1 cellular context compared by ENCODE assay signal in genomic region chr3:66885326-66886000, GRCh38.
A peak's percentile ranks its signal among the peaks of the same experiment; 100 is the strongest.
TF ChIP-seq lines count a peak whose summit lies in the region.

No MANE protein-coding gene starts in this region.

TF ChIP-seq in K562, 482 proteins besides CTCF, POLR2A, EP300 and RAD21 (continued from another document and continues in another):
- TF ChIP-seq RERE (CRISPR knock-in tag; IDR thresholded peaks at IDR 0.05; ENCODE audit: borderline replicate concordance) (no peak), TSC22D4 (tag; IDR thresholded peaks at IDR 0.05) (no peak), CREBBP (IDR thresholded peaks at IDR 0.05; ENCODE audit: low read depth, low read length) (no peak), JUND (IDR thresholded peaks at IDR 0.05; ENCODE audit: borderline replicate concordance, low read depth, low read length) (peak; percentile 75), JUND (tag; IDR thresholded peaks at IDR 0.05; ENCODE audit: borderline replicate concordance, low read depth, low read length) (peak; percentile 48; the same call in 1 of the 3 replicates), HMGN3 (IDR thresholded peaks at IDR 0.05; ENCODE audit: borderline replicate concordance, extremely low read depth, insufficient read length, low read depth, low read length) (no peak), MED1 (CRISPR knock-in tag; IDR thresholded peaks at IDR 0.05; ENCODE audit: borderline replicate concordance) (no peak), MEIS2 (IDR thresholded peaks at IDR 0.05; ENCODE audit: partially characterized antibody) (peak; percentile 66), FOXM1 (IDR thresholded peaks at IDR 0.05; ENCODE audit: low read depth) (no peak), FOXM1 (CRISPR knock-in tag; IDR thresholded peaks at IDR 0.05; ENCODE audit: low read depth) (no peak), ZNF592 (IDR thresholded peaks at IDR 0.05) (no peak), ATF1 (CRISPR knock-in tag; IDR thresholded peaks at IDR 0.05) (no peak), ATF1 (tag; IDR thresholded peaks at IDR 0.05) (no peak), MCM3 (IDR thresholded peaks at IDR 0.05) (no peak), TAF15 (IDR thresholded peaks at IDR 0.05; ENCODE audit: low read depth, low read length) (no peak), NR4A1 (CRISPR knock-in tag; IDR thresholded peaks at IDR 0.05) (no peak), NR4A1 (tag; IDR thresholded peaks at IDR 0.05) (no peak), NUFIP1 (IDR thresholded peaks at IDR 0.05; ENCODE audit: partially characterized antibody) (no peak), ZNF785 (CRISPR knock-in tag; IDR thresholded peaks at IDR 0.05) (no peak), FOXJ2 (tag; IDR thresholded peaks at IDR 0.05) (no peak), KDM2B (CRISPR knock-in tag; IDR thresholded peaks at IDR 0.05) (no peak), STAT5A (IDR thresholded peaks at IDR 0.05; ENCODE audit: borderline replicate concordance, low read length) (no peak), ATF4 (CRISPR knock-in tag; IDR thresholded peaks at IDR 0.05) (peak; percentile 93), MNT (conservative IDR thresholded peaks at IDR 0.05) (no peak), ZNF175 (CRISPR knock-in tag; IDR thresholded peaks at IDR 0.05; ENCODE audit: low read depth) (peak; percentile 64; the same call in 1 of the 2 replicates), FOS (IDR thresholded peaks at IDR 0.05; ENCODE audit: extremely low read depth, insufficient read length) (no peak), DIDO1 (tag; IDR thresholded peaks at IDR 0.05; ENCODE audit: low read depth) (no peak), NKRF (IDR thresholded peaks at IDR 0.05; ENCODE audit: borderline replicate concordance) (no peak), ETV5 (CRISPR knock-in tag; IDR thresholded peaks at IDR 0.05; ENCODE audit: low read depth) (no peak), RB1 (IDR thresholded peaks at IDR 0.05; ENCODE audit: low read depth) (no peak), POLR2AphosphoS5 (IDR thresholded peaks at IDR 0.05; ENCODE audit: control insufficient read depth, insufficient read depth, low read depth, low read length) (no peak), ZNF444 (CRISPR knock-in tag; IDR thresholded peaks at IDR 0.05) (no peak), ZNF561 (CRISPR knock-in tag; conservative IDR thresholded peaks at IDR 0.05) (no peak), RBFOX2 (IDR thresholded peaks at IDR 0.05; ENCODE audit: low read depth, low read length) (0 out of 2 replicates have a peak, but pooled peaks have one; percentile 15), PHF20 (IDR thresholded peaks at IDR 0.05; ENCODE audit: partially characterized antibody) (no peak)
- TF ChIP-seq, protein P1, sequence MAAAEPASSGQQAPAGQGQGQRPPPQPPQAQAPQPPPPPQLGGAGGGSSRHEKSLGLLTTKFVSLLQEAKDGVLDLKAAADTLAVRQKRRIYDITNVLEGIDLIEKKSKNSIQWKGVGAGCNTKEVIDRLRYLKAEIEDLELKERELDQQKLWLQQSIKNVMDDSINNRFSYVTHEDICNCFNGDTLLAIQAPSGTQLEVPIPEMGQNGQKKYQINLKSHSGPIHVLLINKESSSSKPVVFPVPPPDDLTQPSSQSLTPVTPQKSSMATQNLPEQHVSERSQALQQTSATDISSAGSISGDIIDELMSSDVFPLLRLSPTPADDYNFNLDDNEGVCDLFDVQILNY (CRISPR knock-in tag; IDR thresholded peaks at IDR 0.05), result no peak
- TF ChIP-seq, protein P2, sequence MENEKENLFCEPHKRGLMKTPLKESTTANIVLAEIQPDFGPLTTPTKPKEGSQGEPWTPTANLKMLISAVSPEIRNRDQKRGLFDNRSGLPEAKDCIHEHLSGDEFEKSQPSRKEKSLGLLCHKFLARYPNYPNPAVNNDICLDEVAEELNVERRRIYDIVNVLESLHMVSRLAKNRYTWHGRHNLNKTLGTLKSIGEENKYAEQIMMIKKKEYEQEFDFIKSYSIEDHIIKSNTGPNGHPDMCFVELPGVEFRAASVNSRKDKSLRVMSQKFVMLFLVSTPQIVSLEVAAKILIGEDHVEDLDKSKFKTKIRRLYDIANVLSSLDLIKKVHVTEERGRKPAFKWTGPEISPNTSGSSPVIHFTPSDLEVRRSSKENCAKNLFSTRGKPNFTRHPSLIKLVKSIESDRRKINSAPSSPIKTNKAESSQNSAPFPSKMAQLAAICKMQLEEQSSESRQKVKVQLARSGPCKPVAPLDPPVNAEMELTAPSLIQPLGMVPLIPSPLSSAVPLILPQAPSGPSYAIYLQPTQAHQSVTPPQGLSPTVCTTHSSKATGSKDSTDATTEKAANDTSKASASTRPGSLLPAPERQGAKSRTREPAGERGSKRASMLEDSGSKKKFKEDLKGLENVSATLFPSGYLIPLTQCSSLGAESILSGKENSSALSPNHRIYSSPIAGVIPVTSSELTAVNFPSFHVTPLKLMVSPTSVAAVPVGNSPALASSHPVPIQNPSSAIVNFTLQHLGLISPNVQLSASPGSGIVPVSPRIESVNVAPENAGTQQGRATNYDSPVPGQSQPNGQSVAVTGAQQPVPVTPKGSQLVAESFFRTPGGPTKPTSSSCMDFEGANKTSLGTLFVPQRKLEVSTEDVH (IDR thresholded peaks at IDR 0.05; ENCODE audit: low read depth, partially characterized antibody), result no peak
- TF ChIP-seq, protein P3, sequence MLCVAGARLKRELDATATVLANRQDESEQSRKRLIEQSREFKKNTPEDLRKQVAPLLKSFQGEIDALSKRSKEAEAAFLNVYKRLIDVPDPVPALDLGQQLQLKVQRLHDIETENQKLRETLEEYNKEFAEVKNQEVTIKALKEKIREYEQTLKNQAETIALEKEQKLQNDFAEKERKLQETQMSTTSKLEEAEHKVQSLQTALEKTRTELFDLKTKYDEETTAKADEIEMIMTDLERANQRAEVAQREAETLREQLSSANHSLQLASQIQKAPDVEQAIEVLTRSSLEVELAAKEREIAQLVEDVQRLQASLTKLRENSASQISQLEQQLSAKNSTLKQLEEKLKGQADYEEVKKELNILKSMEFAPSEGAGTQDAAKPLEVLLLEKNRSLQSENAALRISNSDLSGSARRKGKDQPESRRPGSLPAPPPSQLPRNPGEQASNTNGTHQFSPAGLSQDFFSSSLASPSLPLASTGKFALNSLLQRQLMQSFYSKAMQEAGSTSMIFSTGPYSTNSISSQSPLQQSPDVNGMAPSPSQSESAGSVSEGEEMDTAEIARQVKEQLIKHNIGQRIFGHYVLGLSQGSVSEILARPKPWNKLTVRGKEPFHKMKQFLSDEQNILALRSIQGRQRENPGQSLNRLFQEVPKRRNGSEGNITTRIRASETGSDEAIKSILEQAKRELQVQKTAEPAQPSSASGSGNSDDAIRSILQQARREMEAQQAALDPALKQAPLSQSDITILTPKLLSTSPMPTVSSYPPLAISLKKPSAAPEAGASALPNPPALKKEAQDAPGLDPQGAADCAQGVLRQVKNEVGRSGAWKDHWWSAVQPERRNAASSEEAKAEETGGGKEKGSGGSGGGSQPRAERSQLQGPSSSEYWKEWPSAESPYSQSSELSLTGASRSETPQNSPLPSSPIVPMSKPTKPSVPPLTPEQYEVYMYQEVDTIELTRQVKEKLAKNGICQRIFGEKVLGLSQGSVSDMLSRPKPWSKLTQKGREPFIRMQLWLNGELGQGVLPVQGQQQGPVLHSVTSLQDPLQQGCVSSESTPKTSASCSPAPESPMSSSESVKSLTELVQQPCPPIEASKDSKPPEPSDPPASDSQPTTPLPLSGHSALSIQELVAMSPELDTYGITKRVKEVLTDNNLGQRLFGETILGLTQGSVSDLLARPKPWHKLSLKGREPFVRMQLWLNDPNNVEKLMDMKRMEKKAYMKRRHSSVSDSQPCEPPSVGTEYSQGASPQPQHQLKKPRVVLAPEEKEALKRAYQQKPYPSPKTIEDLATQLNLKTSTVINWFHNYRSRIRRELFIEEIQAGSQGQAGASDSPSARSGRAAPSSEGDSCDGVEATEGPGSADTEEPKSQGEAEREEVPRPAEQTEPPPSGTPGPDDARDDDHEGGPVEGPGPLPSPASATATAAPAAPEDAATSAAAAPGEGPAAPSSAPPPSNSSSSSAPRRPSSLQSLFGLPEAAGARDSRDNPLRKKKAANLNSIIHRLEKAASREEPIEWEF (CRISPR knock-in tag; IDR thresholded peaks at IDR 0.05), result no peak
